ENCODE assay signal across 1 cellular context in the genomic region with DNA sequence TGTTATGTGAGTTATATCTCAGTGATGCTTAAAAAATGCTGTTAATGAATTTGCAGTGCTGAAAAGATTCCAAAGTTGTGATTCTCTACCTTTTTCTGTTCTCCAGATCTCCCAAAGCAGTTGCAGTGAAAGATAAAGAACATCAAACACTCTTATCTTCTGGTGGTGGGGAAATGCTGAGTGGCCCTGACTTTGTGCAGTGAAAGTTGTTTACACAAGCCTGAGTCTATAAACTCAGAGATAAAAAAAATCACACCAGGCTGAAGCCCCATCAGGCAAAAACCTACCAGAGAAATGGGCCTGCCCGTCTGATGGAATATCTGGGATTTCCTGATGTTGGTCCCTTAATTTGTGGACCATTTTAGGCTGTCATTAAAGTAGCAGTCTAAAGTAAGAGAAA.
TF ChIP-seq lines count a peak whose summit lies in the region.

No MANE protein-coding gene starts in this region.

TF ChIP-seq in K562, 482 proteins besides CTCF, POLR2A, EP300 and RAD21 (continued from another document and continues in another):
- TF ChIP-seq CHD7 (IDR thresholded peaks at IDR 0.05; ENCODE audit: low read depth, low read length) (no peak), PCBP1 (IDR thresholded peaks at IDR 0.05; ENCODE audit: low read depth, low read length, poor library complexity, severe bottlenecking) (no peak), GTF2E2 (tag; IDR thresholded peaks at IDR 0.05) (no peak), ZBTB43 (CRISPR knock-in tag; IDR thresholded peaks at IDR 0.05) (no peak), BRD4 (IDR thresholded peaks at IDR 0.05) (no peak), SMARCC2 (IDR thresholded peaks at IDR 0.05; ENCODE audit: low read depth) (peak; percentile 82), NCOA1 (IDR thresholded peaks at IDR 0.05; ENCODE audit: low read depth) (no peak), SOX6 (IDR thresholded peaks at IDR 0.05) (peak; percentile 69), CBFA2T2 (conservative IDR thresholded peaks at IDR 0.05) (peak; percentile 76), HSF4 (CRISPR knock-in tag; IDR thresholded peaks at IDR 0.05; ENCODE audit: borderline replicate concordance) (no peak), KDM1A (IDR thresholded peaks at IDR 0.05) (peak; percentile 94 to 96), ZNF699 (CRISPR knock-in tag; IDR thresholded peaks at IDR 0.05; ENCODE audit: insufficient replicate concordance) (no peak), RFX1 (IDR thresholded peaks at IDR 0.05) (no peak), ZNF134 (CRISPR knock-in tag; conservative IDR thresholded peaks at IDR 0.05) (no peak), STAT5A (IDR thresholded peaks at IDR 0.05; ENCODE audit: borderline replicate concordance, low read length) (peak; percentile 24; the same call in 1 of the 2 replicates), FOXM1 (IDR thresholded peaks at IDR 0.05; ENCODE audit: low read depth) (peak; percentile 41; the same call in 1 of the 2 replicates), FOXM1 (CRISPR knock-in tag; IDR thresholded peaks at IDR 0.05; ENCODE audit: low read depth) (no peak), BCL6 (CRISPR knock-in tag; IDR thresholded peaks at IDR 0.05) (no peak), ZSCAN32 (CRISPR knock-in tag; IDR thresholded peaks at IDR 0.05) (no peak), ATF2 (CRISPR knock-in tag; IDR thresholded peaks at IDR 0.05) (no peak), CREB3 (tag; conservative IDR thresholded peaks at IDR 0.05; ENCODE audit: low read depth) (no peak), HDAC1 (IDR thresholded peaks at IDR 0.05) (peak in 1 of 2 experiments; percentile 80; a peak in 2 of 4 replicates), TAF1 (IDR thresholded peaks at IDR 0.05; ENCODE audit: control insufficient read depth, extremely low read depth, insufficient read depth, low read length, severe bottlenecking) (no peak), MTA1 (IDR thresholded peaks at IDR 0.05; ENCODE audit: borderline replicate concordance) (peak; percentile 20; the same call in 1 of the 2 replicates), KLF1 (tag; IDR thresholded peaks at IDR 0.05) (no peak), ZSCAN29 (IDR thresholded peaks at IDR 0.05) (no peak), ZNF347 (CRISPR knock-in tag; IDR thresholded peaks at IDR 0.05; ENCODE audit: low read depth) (no peak), ESRRB (CRISPR knock-in tag; IDR thresholded peaks at IDR 0.05; ENCODE audit: borderline replicate concordance) (no peak), HDAC8 (tag; IDR thresholded peaks at IDR 0.05) (no peak), NR0B1 (IDR thresholded peaks at IDR 0.05; ENCODE audit: partially characterized antibody) (no peak), TFAP4 (CRISPR knock-in tag; IDR thresholded peaks at IDR 0.05; ENCODE audit: borderline replicate concordance) (no peak), MIER1 (IDR thresholded peaks at IDR 0.05; ENCODE audit: low read depth) (no peak), SP1 (CRISPR knock-in tag; IDR thresholded peaks at IDR 0.05) (no peak), HNRNPK (IDR thresholded peaks at IDR 0.05; ENCODE audit: low read depth, low read length, poor library complexity, severe bottlenecking) (no peak), ZNF174 (CRISPR knock-in tag; IDR thresholded peaks at IDR 0.05) (no peak), XRCC4 (IDR thresholded peaks at IDR 0.05; ENCODE audit: extremely low read depth, insufficient read depth, insufficient read length) (no peak), THRB (CRISPR knock-in tag; conservative IDR thresholded peaks at IDR 0.05) (no peak), TCF7L2 (IDR thresholded peaks at IDR 0.05; ENCODE audit: low read depth, low read length) (no peak), ZNF217 (CRISPR knock-in tag; IDR thresholded peaks at IDR 0.05) (no peak), SREBF1 (IDR thresholded peaks at IDR 0.05; ENCODE audit: borderline replicate concordance, low read depth, low read length) (no peak), HLTF (IDR thresholded peaks at IDR 0.05) (no peak)
- TF ChIP-seq, protein P1, sequence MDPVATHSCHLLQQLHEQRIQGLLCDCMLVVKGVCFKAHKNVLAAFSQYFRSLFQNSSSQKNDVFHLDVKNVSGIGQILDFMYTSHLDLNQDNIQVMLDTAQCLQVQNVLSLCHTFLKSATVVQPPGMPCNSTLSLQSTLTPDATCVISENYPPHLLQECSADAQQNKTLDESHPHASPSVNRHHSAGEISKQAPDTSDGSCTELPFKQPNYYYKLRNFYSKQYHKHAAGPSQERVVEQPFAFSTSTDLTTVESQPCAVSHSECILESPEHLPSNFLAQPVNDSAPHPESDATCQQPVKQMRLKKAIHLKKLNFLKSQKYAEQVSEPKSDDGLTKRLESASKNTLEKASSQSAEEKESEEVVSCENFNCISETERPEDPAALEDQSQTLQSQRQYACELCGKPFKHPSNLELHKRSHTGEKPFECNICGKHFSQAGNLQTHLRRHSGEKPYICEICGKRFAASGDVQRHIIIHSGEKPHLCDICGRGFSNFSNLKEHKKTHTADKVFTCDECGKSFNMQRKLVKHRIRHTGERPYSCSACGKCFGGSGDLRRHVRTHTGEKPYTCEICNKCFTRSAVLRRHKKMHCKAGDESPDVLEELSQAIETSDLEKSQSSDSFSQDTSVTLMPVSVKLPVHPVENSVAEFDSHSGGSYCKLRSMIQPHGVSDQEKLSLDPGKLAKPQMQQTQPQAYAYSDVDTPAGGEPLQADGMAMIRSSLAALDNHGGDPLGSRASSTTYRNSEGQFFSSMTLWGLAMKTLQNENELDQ (CRISPR knock-in tag; IDR thresholded peaks at IDR 0.05; ENCODE audit: borderline replicate concordance) = no peak
